8 cellular contexts compared by ENCODE assay signal in genomic region chr16:57475711-57476339, GRCh38. TPM values are rescaled to one million over a fixed set of nuclear protein-coding genes. Genes with fewer than 3 reads are reported as not detected.
A peak's percentile ranks its signal among the peaks of the same experiment; 100 is the strongest.
DNase-seq lines count a peak whose midpoint lies in the region; ATAC-seq and TF ChIP-seq lines count a peak whose summit lies in the region.

No MANE protein-coding gene starts in this region.

- no peak overlapping the region for H3K27ac ChIP-seq in prostate gland

- H3K36me3 ChIP-seq in prostate gland, result peaks cover 0 to 8% of the 10 kb centered on the region in 2 donors

- peak overlapping the region; percentile 22 for H3K4me3 Mint-ChIP-seq in activated CD8-positive, alpha-beta T cell treated with anti-CD3 and anti-CD28 coated beads for 36 hours
- H3K4me3 Mint-ChIP-seq in osteocyte (ENCODE audit: unreplicated experiment), result no peak overlapping the region

- POLR2A ChIA-PET in activated CD8-positive, alpha-beta T cell treated with anti-CD3 and anti-CD28 coated beads for 36 hours (lab: Charles Lee), result interaction anchor here (0.8 to 6.9 kb wide), 4 partner anchors 9 to 25 kb away, joined by 3 to 29 read pairs (median 4); partner anchors contain the start of gene POLR2C

- TF ChIP-seq CTCF in activated CD8-positive, alpha-beta T cell treated with anti-CD3 and anti-CD28 coated beads for 36 hours (IDR thresholded peaks at IDR 0.05), result peak; percentile 97
- peak; percentile 62 for TF ChIP-seq CTCF in osteocyte (IDR thresholded peaks at IDR 0.05)
- TF ChIP-seq CTCF in prostate gland (IDR thresholded peaks at IDR 0.05), result peak in 2 of 4 experiments; percentile 22 to 35

- H3K36me3 Mint-ChIP-seq in activated CD8-positive, alpha-beta T cell treated with anti-CD3 and anti-CD28 coated beads for 36 hours (ENCODE audit: low read depth), result no peaks in the 10 kb centered on the region
- peaks cover 6% of the 10 kb centered on the region for H3K36me3 Mint-ChIP-seq in osteocyte (ENCODE audit: unreplicated experiment)

- no peaks in the 10 kb centered on the region for H3K9me3 ChIP-seq in prostate gland

- H3K27me3 Mint-ChIP-seq in activated CD8-positive, alpha-beta T cell treated with anti-CD3 and anti-CD28 coated beads for 36 hours, result no peaks in the 10 kb centered on the region
- no peaks in the 10 kb centered on the region for H3K27me3 Mint-ChIP-seq in osteocyte (ENCODE audit: unreplicated experiment)

- H3K27me3 ChIP-seq in prostate gland (replicated peaks; ENCODE audit: insufficient read depth), result no peaks in the 10 kb centered on the region

- no peaks in the 10 kb centered on the region for H3K4me1 ChIP-seq in prostate gland (replicated peaks)

- TF ChIP-seq POLR2A in GM18505 (IDR thresholded peaks at IDR 0.05; ENCODE audit: borderline replicate concordance, extremely low read depth, insufficient read depth, insufficient read length), result no peak
- no peak for TF ChIP-seq POLR2A in erythroblast (IDR thresholded peaks at IDR 0.05; ENCODE audit: low read length)
- TF ChIP-seq POLR2A in prostate gland (IDR thresholded peaks at IDR 0.05), result no peak

- H3K4me1 Mint-ChIP-seq in activated CD8-positive, alpha-beta T cell treated with anti-CD3 and anti-CD28 coated beads for 36 hours (ENCODE audit: low read depth), result peaks cover 15% of the 10 kb centered on the region
- H3K4me1 Mint-ChIP-seq in osteocyte (ENCODE audit: unreplicated experiment), result peaks cover 35% of the 10 kb centered on the region

- peak overlapping the region; percentile 48 for H3K27ac Mint-ChIP-seq in activated CD8-positive, alpha-beta T cell treated with anti-CD3 and anti-CD28 coated beads for 36 hours
- H3K27ac Mint-ChIP-seq in osteocyte (ENCODE audit: unreplicated experiment), result no peak overlapping the region

- CTCF ChIA-PET in activated CD8-positive, alpha-beta T cell treated with anti-CD3 and anti-CD28 coated beads for 36 hours (lab: Charles Lee), result interaction anchor here (0.7 to 8.2 kb wide), 17 partner anchors 9 to 101 kb away, joined by 3 to 71 read pairs (median 4); partner anchors contain the start of gene DOK4

- WGBS in prostate gland, result 27% methylated on average over 12 of the region's 12 CpGs

- intact Hi-C loops in activated CD8-positive, alpha-beta T cell treated with anti-CD3 and anti-CD28 coated beads for 36 hours (cut with micrococcal nuclease), result loop anchor here (2.0 kb wide), 1 partner anchor 43 kb away; no protein-coding TSS in a partner anchor
- intact Hi-C loops in prostate gland (cut with DNase I), result loop anchor here (5.0 kb wide), 1 partner anchor 41 kb away; no protein-coding TSS in a partner anchor

- H3K4me3 ChIP-seq in prostate gland, result no peak overlapping the region

- DNase-seq in NCI-H2107 treated with DMSO at 0.1 percent for 48 hours (lab: John Stamatoyannopoulos, UW; ENCODE audit: unreplicated experiment), result peak; percentile 57
- DNase-seq in activated CD8-positive, alpha-beta T cell treated with anti-CD3 and anti-CD28 coated beads for 36 hours, result peak; percentile 93
- DNase-seq in erythroblast (lab: John Stamatoyannopoulos, UW), result peak; percentile 56 to 61
- DNase-seq in osteocyte (ENCODE audit: extremely low spot score, unreplicated experiment), result no peak
- no peak for DNase-seq in prostate gland (ENCODE audit: low spot score)
- no peak for DNase-seq in mucosa of gallbladder (ENCODE audit: low spot score)

- ATAC-seq in GM18505 (IDR thresholded peaks at IDR 0.05; ENCODE audit: unreplicated experiment) (peak; percentile 87), HG02623 (IDR thresholded peaks at IDR 0.05; ENCODE audit: unreplicated experiment) (peak; percentile 89)
- ATAC-seq in activated CD8-positive, alpha-beta T cell treated with anti-CD3 and anti-CD28 coated beads for 36 hours, result peak; percentile 98

- H3K9me3 Mint-ChIP-seq in activated CD8-positive, alpha-beta T cell treated with anti-CD3 and anti-CD28 coated beads for 36 hours, result no peaks in the 10 kb centered on the region
- no peaks in the 10 kb centered on the region for H3K9me3 Mint-ChIP-seq in osteocyte (ENCODE audit: unreplicated experiment)

RNA-seq across cellular contexts. Expression of gene DOK4, which starts 10.5 kb away (rescaled TPM):
- 1 to 10 TPM; 4.6 to 5.1 TPM for total RNA-seq in activated CD8-positive, alpha-beta T cell treated with anti-CD3 and anti-CD28 coated beads for 36 hours
- total RNA-seq in osteocyte (22.5 and 24.4 TPM in 2 replicates), prostate gland (10 to 100 TPM; 26.3 to 55.4 TPM), mucosa of gallbladder (123 TPM)

RNA-seq across cellular contexts. Expression of gene POLR2C, which starts 13.3 kb away (rescaled TPM):
- 10 to 100 TPM; 62.4 to 63.0 TPM for total RNA-seq in activated CD8-positive, alpha-beta T cell treated with anti-CD3 and anti-CD28 coated beads for 36 hours
- total RNA-seq in osteocyte, result 46.8 and 47.8 TPM in 2 replicates
- total RNA-seq in prostate gland, result 100 to 1,000 TPM in 1 of 2 donors, 10 to 100 TPM in 1; 99.6 to 182 TPM
- 65.7 TPM for total RNA-seq in mucosa of gallbladder

RNA-seq across cellular contexts. Expression of gene COQ9, which starts 28.5 kb away (rescaled TPM):
- 10 to 100 TPM; 39.3 to 39.6 TPM for total RNA-seq in activated CD8-positive, alpha-beta T cell treated with anti-CD3 and anti-CD28 coated beads for 36 hours
- total RNA-seq in osteocyte (37.8 and 50.1 TPM in 2 replicates), prostate gland (10 to 100 TPM; 56.4 to 68.6 TPM), mucosa of gallbladder (79.8 TPM)

RNA-seq across cellular contexts. Expression of gene CIAPIN1, which starts 28.6 kb away (rescaled TPM):
- total RNA-seq in activated CD8-positive, alpha-beta T cell treated with anti-CD3 and anti-CD28 coated beads for 36 hours, result 10 to 100 TPM; 53.3 to 53.4 TPM
- total RNA-seq in osteocyte (52.2 and 57.1 TPM in 2 replicates), prostate gland (10 to 100 TPM; 20.1 to 40.3 TPM), mucosa of gallbladder (45.4 TPM)

Comparison
In these comparisons a context has a peak if more than half of its experiments do, and no peak if none do; other contexts are left out.
1. DNase-seq: peak in NCI-H2107 treated with DMSO at 0.1 percent for 48 hours (single experiment), activated CD8-positive, alpha-beta T cell treated with anti-CD3 and anti-CD28 coated beads for 36 hours (single experiment) and erythroblast (2 of 2); none in osteocyte (single experiment), prostate gland (single experiment) and mucosa of gallbladder (single experiment).
2. Peak in every context shown above with its lines, with median percentiles within 50 percentile points of each other: ATAC-seq.